Comparison of ENCODE assay signal across 19 cellular contexts in genomic region chr7:158472631-158473030, GRCh38.
"Had no signal": no experiment of that assay in that cellular context is flagged by ENCODE, and none has a peak within 500 bp of the region (broad histone marks: within the 10 kb centered on the region; RNA-seq: fewer than 3 reads in every experiment).

No MANE protein-coding gene starts in this region.

- H3K4me1 Mint-ChIP-seq: activated naive CD8-positive, alpha-beta T cell treated with anti-CD3 and anti-CD28 coated beads, Interleukin-2, amount 50 U/mL, for 24 hours; stimulated activated naive B cell treated with anti-CD40 and anti-IgM and Interleukin-4, amounts not matched to agents 10 μg/mL and 1 μg/mL and 100 μg/mL, for 72 hours had no signal

- H3K9me3 Mint-ChIP-seq: activated CD8-positive, alpha-beta T cell treated with anti-CD3 and anti-CD28 coated beads for 36 hours; activated naive CD4-positive, alpha-beta T cell treated with anti-CD3 and anti-CD28 coated beads, Interleukin-2, amount 10 ng/mL, durations not matched to agents 7 days and 5 days; activated naive CD8-positive, alpha-beta T cell treated with anti-CD3 and anti-CD28 coated beads, Interleukin-2, amount 50 U/mL, for 24 hours; activated T-helper 2 cell treated with anti-CD3 and anti-CD28 coated beads, Interferon-gamma antibody, Interleukin-2, Interleukin-4, amounts not matched to agents 10 μg/mL and 5 μg/mL and 100 μg/mL, durations not matched to agents 14 hours and 24 hours and 36 hours; mesothelial cell of epicardium had no signal

- H3K27ac ChIP-seq: neutrophil, pancreas, spleen had no signal

- H3K36me3 Mint-ChIP-seq: activated naive CD4-positive, alpha-beta T cell treated with anti-CD3 and anti-CD28 coated beads, Interleukin-2, amount 10 ng/mL, durations not matched to agents 7 days and 5 days; mesothelial cell of epicardium; stimulated activated naive B cell treated with anti-CD40 and anti-IgM and Interleukin-4, amounts not matched to agents 10 μg/mL and 1 μg/mL and 100 μg/mL, for 72 hours had no signal

- H3K27me3 Mint-ChIP-seq: activated naive CD4-positive, alpha-beta T cell treated with anti-CD3 and anti-CD28 coated beads, Interleukin-2, amount 10 ng/mL, durations not matched to agents 7 days and 5 days had no signal

- H3K36me3 ChIP-seq: neutrophil, pancreas, spleen had no signal

- H3K4me1 ChIP-seq: pancreas had no signal

- DNase-seq: activated CD4-positive, alpha-beta T cell treated with anti-CD3 and anti-CD28 coated beads for 48 hours; activated CD4-positive, CD25-positive, alpha-beta regulatory T cell; activated CD8-positive, alpha-beta T cell treated with anti-CD3 and anti-CD28 coated beads for 36 hours; activated naive CD4-positive, alpha-beta T cell treated with anti-CD3 and anti-CD28 coated beads, Interleukin-2, amount 10 ng/mL, durations not matched to agents 7 days and 5 days; activated naive CD8-positive, alpha-beta T cell treated with anti-CD3 and anti-CD28 coated beads, Interleukin-2, amount 50 U/mL, for 24 hours; activated T-cell treated with anti-CD3 and anti-CD28 coated beads, Interleukin-2, amount 50 U/mL, for 1 hour; aorta; cortex of kidney; effector CD4-positive, alpha-beta T cell; pancreas; spleen; stimulated activated naive B cell treated with anti-CD40 and anti-IgM and Interleukin-4, amounts not matched to agents 10 μg/mL and 1 μg/mL and 100 μg/mL, for 72 hours; T-helper 1 cell; T-helper 9 cell had no signal

- H3K4me3 Mint-ChIP-seq: activated CD8-positive, alpha-beta T cell treated with anti-CD3 and anti-CD28 coated beads for 36 hours; activated naive CD4-positive, alpha-beta T cell treated with anti-CD3 and anti-CD28 coated beads, Interleukin-2, amount 10 ng/mL, durations not matched to agents 7 days and 5 days; activated naive CD8-positive, alpha-beta T cell treated with anti-CD3 and anti-CD28 coated beads, Interleukin-2, amount 50 U/mL, for 24 hours; mesothelial cell of epicardium; stimulated activated naive B cell treated with anti-CD40 and anti-IgM and Interleukin-4, amounts not matched to agents 10 μg/mL and 1 μg/mL and 100 μg/mL, for 72 hours had no signal

- ATAC-seq: activated CD8-positive, alpha-beta T cell treated with anti-CD3 and anti-CD28 coated beads for 36 hours; activated naive CD8-positive, alpha-beta T cell treated with anti-CD3 and anti-CD28 coated beads, Interleukin-2, amount 50 U/mL, for 24 hours; pancreas; sciatic nerve; stimulated activated naive B cell treated with anti-CD40 and anti-IgM and Interleukin-4, amounts not matched to agents 10 μg/mL and 1 μg/mL and 100 μg/mL, for 72 hours had no signal

- H3K9me3 ChIP-seq: neutrophil, pancreas, spleen had no signal

- H3K27me3 ChIP-seq: pancreas had no signal

- H3K4me3 ChIP-seq: lung, pancreas, spleen had no signal
